In the genomic region with DNA sequence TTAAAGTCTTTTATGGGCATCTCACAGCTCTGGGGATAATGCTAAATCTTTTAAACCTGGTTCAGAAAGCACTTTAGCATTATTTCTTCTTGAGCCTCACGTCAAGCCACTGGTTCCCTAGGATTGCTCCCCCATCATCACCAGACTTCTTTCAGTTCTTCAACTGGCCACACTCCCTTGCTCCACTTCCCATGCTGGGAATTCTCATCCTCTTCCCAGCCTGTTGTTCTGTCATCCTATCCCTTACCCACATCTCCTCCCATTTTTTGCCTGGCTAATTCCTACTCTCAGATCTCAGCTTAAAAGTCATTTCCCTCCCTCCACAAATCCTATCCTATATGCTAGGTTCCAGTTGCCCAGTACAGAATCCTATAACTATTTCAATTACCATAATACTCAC, we compare ENCODE assay signal across 17 cellular contexts.
"Had no signal": no experiment of that assay in that cellular context is flagged by ENCODE, and none has a peak within 500 bp of the region (broad histone marks: within the 10 kb centered on the region; RNA-seq: fewer than 3 reads in every experiment).

No MANE protein-coding gene starts in this region.

- FAIRE-seq: bronchial epithelial cell, islet of Langerhans, small intestine had no signal

- H3K9me3 ChIP-seq: gastrocnemius medialis, left lung, vagina had no signal

- H3K27ac ChIP-seq: gastrocnemius medialis, left lung, vagina had no signal

- H3K36me3 ChIP-seq: gastrocnemius medialis, left lung, vagina had no signal

- ATAC-seq: activated T-helper 17 cell treated with anti-CD3 and anti-CD28 coated beads, Interleukin-2, amount 50 U/mL, for 72 hours; gastrocnemius medialis; natural killer cell had no signal

- H3K27me3 ChIP-seq: gastrocnemius medialis, left lung, vagina had no signal

- H3K4me3 ChIP-seq: gastrocnemius medialis, left lung, vagina had no signal

- DNase-seq: activated CD4-positive, CD25-positive, alpha-beta regulatory T cell treated with anti-CD3 and anti-CD28 coated beads, Interleukin-2, amount 50 U/mL, for 72 hours; activated naive CD4-positive, alpha-beta T cell treated with Interleukin-2 at 50 U/mL for 16 hours; aorta; endodermal cell; gastrocnemius medialis; left lung; natural killer cell; posterior cingulate gyrus; retina; small intestine; stimulated activated CD4-positive, alpha-beta T cell treated with anti-CD3 and anti-CD28 coated beads, Interleukin-4, amount 100 ng/mL, for 4 hours; stimulated activated CD8-positive, alpha-beta memory T cell treated with anti-CD3 and anti-CD28 coated beads, Interleukin-4, amount 100 ng/mL, for 48 hours; stimulated activated naive CD4-positive, alpha-beta T cell treated with Interleukin-2 at 50 U/mL for 16 hours had no signal
